ENCODE assay signal across 1 cellular context in genomic region chr1:222466150-222466865, GRCh38.
A peak's percentile ranks its signal among the peaks of the same experiment; 100 is the strongest.
TF ChIP-seq lines count a peak whose summit lies in the region.

No MANE protein-coding gene starts in this region.

TF ChIP-seq in HepG2, 621 proteins besides CTCF, POLR2A, EP300 and RAD21 (continued from another document and continues in another):
- TF ChIP-seq USF2 (IDR thresholded peaks at IDR 0.05; ENCODE audit: low read depth, low read length) = no peak
- TF ChIP-seq USF2 (CRISPR knock-in tag; IDR thresholded peaks at IDR 0.05; ENCODE audit: borderline replicate concordance) = no peak
- TF ChIP-seq SCMH1 (CRISPR knock-in tag; IDR thresholded peaks at IDR 0.05; ENCODE audit: borderline replicate concordance) = no peak
- no peak for TF ChIP-seq ZNF709 (CRISPR knock-in tag; IDR thresholded peaks at IDR 0.05)
- TF ChIP-seq CHCHD3 (CRISPR knock-in tag; IDR thresholded peaks at IDR 0.05) = no peak
- no peak for TF ChIP-seq ZNF10 (CRISPR knock-in tag; IDR thresholded peaks at IDR 0.05; ENCODE audit: borderline replicate concordance, low read depth)
- TF ChIP-seq, protein P1, sequence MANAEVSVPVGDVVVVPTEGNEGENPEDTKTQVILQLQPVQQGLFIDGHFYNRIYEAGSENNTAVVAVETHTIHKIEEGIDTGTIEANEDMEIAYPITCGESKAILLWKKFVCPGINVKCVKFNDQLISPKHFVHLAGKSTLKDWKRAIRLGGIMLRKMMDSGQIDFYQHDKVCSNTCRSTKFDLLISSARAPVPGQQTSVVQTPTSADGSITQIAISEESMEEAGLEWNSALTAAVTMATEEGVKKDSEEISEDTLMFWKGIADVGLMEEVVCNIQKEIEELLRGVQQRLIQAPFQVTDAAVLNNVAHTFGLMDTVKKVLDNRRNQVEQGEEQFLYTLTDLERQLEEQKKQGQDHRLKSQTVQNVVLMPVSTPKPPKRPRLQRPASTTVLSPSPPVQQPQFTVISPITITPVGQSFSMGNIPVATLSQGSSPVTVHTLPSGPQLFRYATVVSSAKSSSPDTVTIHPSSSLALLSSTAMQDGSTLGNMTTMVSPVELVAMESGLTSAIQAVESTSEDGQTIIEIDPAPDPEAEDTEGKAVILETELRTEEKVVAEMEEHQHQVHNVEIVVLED (CRISPR knock-in tag; IDR thresholded peaks at IDR 0.05; ENCODE audit: borderline replicate concordance) = no peak
- TF ChIP-seq SIX1 (CRISPR knock-in tag; IDR thresholded peaks at IDR 0.05; ENCODE audit: borderline replicate concordance) = no peak
- TF ChIP-seq KAT7 (CRISPR knock-in tag; IDR thresholded peaks at IDR 0.05; ENCODE audit: borderline replicate concordance) = no peak
- TF ChIP-seq ZNF567 (CRISPR knock-in tag; IDR thresholded peaks at IDR 0.05; ENCODE audit: borderline replicate concordance) = no peak
- TF ChIP-seq HINFP (CRISPR knock-in tag; IDR thresholded peaks at IDR 0.05; ENCODE audit: low read depth) = no peak
- TF ChIP-seq, protein P2, sequence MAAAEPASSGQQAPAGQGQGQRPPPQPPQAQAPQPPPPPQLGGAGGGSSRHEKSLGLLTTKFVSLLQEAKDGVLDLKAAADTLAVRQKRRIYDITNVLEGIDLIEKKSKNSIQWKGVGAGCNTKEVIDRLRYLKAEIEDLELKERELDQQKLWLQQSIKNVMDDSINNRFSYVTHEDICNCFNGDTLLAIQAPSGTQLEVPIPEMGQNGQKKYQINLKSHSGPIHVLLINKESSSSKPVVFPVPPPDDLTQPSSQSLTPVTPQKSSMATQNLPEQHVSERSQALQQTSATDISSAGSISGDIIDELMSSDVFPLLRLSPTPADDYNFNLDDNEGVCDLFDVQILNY (CRISPR knock-in tag; conservative IDR thresholded peaks at IDR 0.05) = no peak
- peak; percentile 35; the same call in 1 of the 2 replicates for TF ChIP-seq SP5 (CRISPR knock-in tag; IDR thresholded peaks at IDR 0.05; ENCODE audit: borderline replicate concordance, low read depth)
- TF ChIP-seq ZNF670 (CRISPR knock-in tag; IDR thresholded peaks at IDR 0.05; ENCODE audit: borderline replicate concordance) = 0 out of 2 replicates have a peak, but pooled peaks have one; percentile 61
- peak; percentile 90 for TF ChIP-seq TCF7 (IDR thresholded peaks at IDR 0.05; ENCODE audit: low read depth)
- TF ChIP-seq TMF1 (CRISPR knock-in tag; IDR thresholded peaks at IDR 0.05; ENCODE audit: low read depth) = no peak
- TF ChIP-seq CBX2 (IDR thresholded peaks at IDR 0.05; ENCODE audit: low read depth, low read length) = no peak
- no peak for TF ChIP-seq CBX2 (CRISPR knock-in tag; IDR thresholded peaks at IDR 0.05; ENCODE audit: low read depth)
- TF ChIP-seq ZNF441 (CRISPR knock-in tag; IDR thresholded peaks at IDR 0.05; ENCODE audit: borderline replicate concordance) = no peak
- TF ChIP-seq DR1 (CRISPR knock-in tag; IDR thresholded peaks at IDR 0.05) = no peak
- TF ChIP-seq, protein P3, sequence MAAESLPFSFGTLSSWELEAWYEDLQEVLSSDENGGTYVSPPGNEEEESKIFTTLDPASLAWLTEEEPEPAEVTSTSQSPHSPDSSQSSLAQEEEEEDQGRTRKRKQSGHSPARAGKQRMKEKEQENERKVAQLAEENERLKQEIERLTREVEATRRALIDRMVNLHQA (CRISPR knock-in tag; IDR thresholded peaks at IDR 0.05) = no peak
- TF ChIP-seq ZNF619 (CRISPR knock-in tag; IDR thresholded peaks at IDR 0.05) = no peak
- no peak for TF ChIP-seq ZNF543 (CRISPR knock-in tag; IDR thresholded peaks at IDR 0.05)
- TF ChIP-seq ZSCAN31 (CRISPR knock-in tag; IDR thresholded peaks at IDR 0.05; ENCODE audit: low read depth) = no peak
- no peak for TF ChIP-seq FOXP1 (IDR thresholded peaks at IDR 0.05)
- TF ChIP-seq FOXP1 (CRISPR knock-in tag; IDR thresholded peaks at IDR 0.05) = peak; percentile 27; the same call in 1 of the 2 replicates
- TF ChIP-seq EZH2 (conservative IDR thresholded peaks at IDR 0.05; ENCODE audit: low read depth, low read length) = no peak
- no peak for TF ChIP-seq TBX3 (IDR thresholded peaks at IDR 0.05; ENCODE audit: borderline replicate concordance)
- no peak for TF ChIP-seq ONECUT2 (CRISPR knock-in tag; IDR thresholded peaks at IDR 0.05)
- TF ChIP-seq CEBPG (CRISPR knock-in tag; IDR thresholded peaks at IDR 0.05) = peak; percentile 29; the same call in 1 of the 2 replicates
- no peak for TF ChIP-seq SIX4 (CRISPR knock-in tag; IDR thresholded peaks at IDR 0.05)
- TF ChIP-seq ARID5B (CRISPR knock-in tag; IDR thresholded peaks at IDR 0.05) = peak; percentile 57; the same call in 1 of the 2 replicates
- TF ChIP-seq, protein P4, sequence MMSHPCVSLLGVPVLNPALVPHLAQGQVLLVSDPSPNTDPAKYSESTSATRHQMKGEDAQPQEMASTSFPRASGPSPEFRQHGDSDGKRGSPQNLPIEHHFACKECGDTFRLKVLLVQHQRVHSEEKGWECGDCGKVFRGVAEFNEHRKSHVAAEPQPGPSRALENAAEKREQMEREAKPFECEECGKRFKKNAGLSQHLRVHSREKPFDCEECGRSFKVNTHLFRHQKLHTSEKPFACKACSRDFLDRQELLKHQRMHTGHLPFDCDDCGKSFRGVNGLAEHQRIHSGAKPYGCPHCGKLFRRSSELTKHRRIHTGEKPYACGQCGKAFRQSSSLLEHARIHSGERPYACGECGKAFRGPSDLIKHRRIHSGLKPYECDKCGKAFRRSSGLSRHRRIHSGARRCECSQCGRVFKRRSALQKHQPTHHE (CRISPR knock-in tag; IDR thresholded peaks at IDR 0.05; ENCODE audit: borderline replicate concordance) = no peak
- TF ChIP-seq ZNF180 (CRISPR knock-in tag; IDR thresholded peaks at IDR 0.05; ENCODE audit: borderline replicate concordance, low read depth) = no peak
- no peak for TF ChIP-seq ZNF556 (CRISPR knock-in tag; IDR thresholded peaks at IDR 0.05; ENCODE audit: borderline replicate concordance)
- peak; percentile 53; the same call in 1 of the 2 replicates for TF ChIP-seq ZNF33A (CRISPR knock-in tag; IDR thresholded peaks at IDR 0.05; ENCODE audit: borderline replicate concordance)
- TF ChIP-seq PATZ1 (CRISPR knock-in tag; IDR thresholded peaks at IDR 0.05) = peak; percentile 44; the same call in 1 of the 2 replicates
- no peak for TF ChIP-seq HDAC1 (CRISPR knock-in tag; IDR thresholded peaks at IDR 0.05)
- no peak for TF ChIP-seq JDP2 (CRISPR knock-in tag; IDR thresholded peaks at IDR 0.05; ENCODE audit: borderline replicate concordance)
- TF ChIP-seq GPBP1L1 (CRISPR knock-in tag; IDR thresholded peaks at IDR 0.05) = no peak
- TF ChIP-seq ZNF546 (CRISPR knock-in tag; conservative IDR thresholded peaks at IDR 0.05) = no peak
- TF ChIP-seq ZNF558 (CRISPR knock-in tag; IDR thresholded peaks at IDR 0.05; ENCODE audit: borderline replicate concordance) = no peak
- TF ChIP-seq MIXL1 (CRISPR knock-in tag; IDR thresholded peaks at IDR 0.05) = peak; percentile 64; the same call in 1 of the 2 replicates
- TF ChIP-seq ZMYM3 (CRISPR knock-in tag; IDR thresholded peaks at IDR 0.05) = peak; percentile 87; the same call in 1 of the 2 replicates
- peak; percentile 66; the same call in 1 of the 2 replicates for TF ChIP-seq HNF1B (CRISPR knock-in tag; IDR thresholded peaks at IDR 0.05)
- no peak for TF ChIP-seq MTA3 (CRISPR knock-in tag; IDR thresholded peaks at IDR 0.05)
- no peak for TF ChIP-seq SNAI1 (CRISPR knock-in tag; IDR thresholded peaks at IDR 0.05; ENCODE audit: borderline replicate concordance)
- no peak for TF ChIP-seq NR2F1 (CRISPR knock-in tag; IDR thresholded peaks at IDR 0.05)
- TF ChIP-seq, protein P5, sequence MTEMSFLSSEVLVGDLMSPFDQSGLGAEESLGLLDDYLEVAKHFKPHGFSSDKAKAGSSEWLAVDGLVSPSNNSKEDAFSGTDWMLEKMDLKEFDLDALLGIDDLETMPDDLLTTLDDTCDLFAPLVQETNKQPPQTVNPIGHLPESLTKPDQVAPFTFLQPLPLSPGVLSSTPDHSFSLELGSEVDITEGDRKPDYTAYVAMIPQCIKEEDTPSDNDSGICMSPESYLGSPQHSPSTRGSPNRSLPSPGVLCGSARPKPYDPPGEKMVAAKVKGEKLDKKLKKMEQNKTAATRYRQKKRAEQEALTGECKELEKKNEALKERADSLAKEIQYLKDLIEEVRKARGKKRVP (CRISPR knock-in tag; IDR thresholded peaks at IDR 0.05) = 0 out of 4 replicates have a peak, but pooled peaks of 1 of the 2 experiments have one; percentile 24
- no peak for TF ChIP-seq ZNF367 (CRISPR knock-in tag; IDR thresholded peaks at IDR 0.05; ENCODE audit: borderline replicate concordance)
- no peak for TF ChIP-seq ASH2L (IDR thresholded peaks at IDR 0.05; ENCODE audit: insufficient read length, low read depth, low read length)
